In the genomic region with DNA sequence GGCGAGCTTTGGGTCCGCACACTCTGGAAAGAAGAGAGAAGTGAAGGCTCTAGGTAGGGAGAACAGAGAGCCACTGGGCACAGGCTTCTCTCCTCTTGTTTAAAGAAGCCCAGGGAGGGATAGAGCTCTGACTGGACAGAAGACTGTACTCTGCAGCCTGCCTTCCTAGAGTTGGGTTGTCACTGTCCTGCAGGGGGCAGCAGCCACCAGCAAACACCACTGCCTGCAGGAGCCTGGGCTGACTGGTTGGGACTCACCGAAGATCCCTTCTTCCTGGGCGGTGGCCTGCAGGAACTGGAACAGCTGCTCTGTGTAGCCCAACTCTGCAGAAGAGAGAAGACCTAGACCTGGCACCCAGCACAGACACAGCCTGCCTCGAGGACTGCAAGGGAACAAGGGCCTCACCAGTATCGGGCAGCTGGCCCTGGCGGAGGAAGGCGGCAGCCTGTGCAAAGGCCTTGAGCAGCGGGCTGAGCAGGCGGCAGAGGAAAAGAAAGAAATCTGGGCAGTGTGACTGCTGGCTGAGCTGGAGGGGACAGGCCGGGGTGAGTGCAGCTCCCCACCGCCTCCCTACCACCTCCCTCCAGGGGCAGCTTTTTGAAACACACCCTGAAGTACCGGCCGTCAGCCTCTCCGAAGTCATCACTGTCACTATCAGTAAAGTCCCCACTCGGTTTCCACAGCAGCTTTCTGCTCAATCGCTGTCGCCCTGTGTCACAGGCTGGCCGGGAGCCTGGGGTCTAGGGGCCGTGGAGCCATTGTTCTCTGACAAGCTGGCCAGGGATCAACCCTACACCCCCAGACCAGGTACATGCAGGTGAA, we compare ENCODE assay signal across 8 cellular contexts. TPM values are rescaled to one million over a fixed set of nuclear protein-coding genes. Genes with fewer than 3 reads are reported as not detected.
DNase-seq lines count a peak whose midpoint lies in the region; ATAC-seq, FAIRE-seq and TF ChIP-seq lines count a peak whose summit lies in the region.
"Not testable (repeated sequence)": the region's sequence is repeated elsewhere in the genome, so short reads cannot be mapped to it uniquely, and the experiment has no call there.

No MANE protein-coding gene starts in this region.

- not testable (repeated sequence) for TF ChIP-seq CTCF in activated B cell treated with CpG ODN at 0.5 μM for 24 hours (IDR thresholded peaks at IDR 0.05)
- peak; percentile 59 for TF ChIP-seq CTCF in astrocyte (IDR thresholded peaks at IDR 0.05; ENCODE audit: insufficient read depth, low read depth, low read length)
- peak; percentile 92 for TF ChIP-seq CTCF in neural crest cell (conservative IDR thresholded peaks at IDR 0.05)

- not testable (repeated sequence) for H3K4me1 Mint-ChIP-seq in CD4-positive, CD25-positive, alpha-beta regulatory T cell; activated B cell treated with CpG ODN at 0.5 μM for 24 hours; astrocyte (ENCODE audit: low read depth, unreplicated experiment); neural crest cell

- H3K27me3 ChIP-seq in CD4-positive, CD25-positive, alpha-beta regulatory T cell (ENCODE audit: control insufficient read depth, insufficient read depth, low read length); astrocyte (ENCODE audit: insufficient read depth, low read length): not testable (repeated sequence)

- H3K4me2 ChIP-seq in astrocyte (ENCODE audit: low read length), result not testable (repeated sequence)

- not testable (repeated sequence) for H4K20me1 ChIP-seq in astrocyte (ENCODE audit: insufficient read depth, low read length)

- POLR2A ChIA-PET in activated B cell treated with CpG ODN at 0.5 μM for 24 hours (lab: Charles Lee), result interaction anchor here (0.6 kb wide), 1 partner anchor 152 kb away, joined by 3 read pairs; no protein-coding TSS in a partner anchor

- FAIRE-seq in astrocyte (lab: Jason Lieb, UNC), result not testable (repeated sequence)

- intact Hi-C loops in activated B cell treated with CpG ODN at 0.5 μM for 24 hours (cut with micrococcal nuclease), result loop anchor here (10.0 kb wide), 4 partner anchors 92 to 482 kb away; a partner anchor contains a TSS

- not testable (repeated sequence) for H3K9me3 ChIP-seq in CD4-positive, CD25-positive, alpha-beta regulatory T cell (ENCODE audit: control insufficient read depth in 2 of 2, low read length in 2 of 2); astrocyte (ENCODE audit: insufficient read depth, low read depth, low read length)

- H3K27me3 Mint-ChIP-seq in CD4-positive, CD25-positive, alpha-beta regulatory T cell; activated B cell treated with CpG ODN at 0.5 μM for 24 hours; neural crest cell (ENCODE audit: low read depth): not testable (repeated sequence)
- peaks cover 10% of the 10 kb centered on the region for H3K27me3 Mint-ChIP-seq in astrocyte (ENCODE audit: low read depth, unreplicated experiment)

- H3K79me2 ChIP-seq in astrocyte (ENCODE audit: insufficient read depth, low read length), result not testable (repeated sequence)

- DNase-seq in CD4-positive, CD25-positive, alpha-beta regulatory T cell, result peak; percentile 60 to 80 (median 70)
- DNase-seq in HS-5 (ENCODE audit: low read depth) (peak; percentile 43), activated B cell treated with CpG ODN at 0.5 μM for 24 hours (peak; percentile 68), astrocyte (ENCODE audit: low read depth) (peak; percentile 42), glomerular endothelial cell (ENCODE audit: extremely low read depth, low read depth, low spot score) (peak; percentile 20), neural crest cell (ENCODE audit: low read depth, low spot score) (peak; percentile 82)
- peak; percentile 38 to 63 for DNase-seq in stimulated activated CD8-positive, alpha-beta memory T cell treated with anti-CD3 and anti-CD28 coated beads, Interleukin-15, amount 100 ng/mL, for 48 hours (ENCODE audit: low read depth in 2 of 2)

- H3K27ac ChIP-seq in CD4-positive, CD25-positive, alpha-beta regulatory T cell (ENCODE audit: insufficient read depth, low read length, poor library complexity, severe bottlenecking); astrocyte (ENCODE audit: low read depth, low read length): not testable (repeated sequence)

- not testable (repeated sequence) for H3K4me1 ChIP-seq in CD4-positive, CD25-positive, alpha-beta regulatory T cell (ENCODE audit: control insufficient read depth, insufficient read depth, low read length, poor library complexity, severe bottlenecking); astrocyte (ENCODE audit: insufficient read depth, low read length)

- not testable (repeated sequence) for H3K9ac ChIP-seq in astrocyte (ENCODE audit: low read length)

- H3K27ac Mint-ChIP-seq in CD4-positive, CD25-positive, alpha-beta regulatory T cell; activated B cell treated with CpG ODN at 0.5 μM for 24 hours; astrocyte (ENCODE audit: unreplicated experiment); neural crest cell (ENCODE audit: unreplicated experiment): not testable (repeated sequence)

- H3K36me3 ChIP-seq in CD4-positive, CD25-positive, alpha-beta regulatory T cell (ENCODE audit: control insufficient read depth, insufficient read depth, low read length); astrocyte (ENCODE audit: insufficient read depth, low read length): not testable (repeated sequence)

- not testable (repeated sequence) for H3K4me3 Mint-ChIP-seq in CD4-positive, CD25-positive, alpha-beta regulatory T cell; activated B cell treated with CpG ODN at 0.5 μM for 24 hours; astrocyte (ENCODE audit: unreplicated experiment); neural crest cell

- ATAC-seq in CD4-positive, CD25-positive, alpha-beta regulatory T cell (ENCODE audit: low read depth in 2 of 2), result peak; percentile 63 to 82
- ATAC-seq in GM21515 (IDR thresholded peaks at IDR 0.05; ENCODE audit: unreplicated experiment) (peak; percentile 74), activated B cell treated with CpG ODN at 0.5 μM for 24 hours (ENCODE audit: low read depth) (peak; percentile 99)

- CTCF ChIA-PET in activated B cell treated with CpG ODN at 0.5 μM for 24 hours (lab: Charles Lee), result interaction anchor here (0.7 to 2.3 kb wide), 10 partner anchors 12 to 486 kb away, joined by 3 to 17 read pairs (median 4); a partner anchor contains a TSS

- H3K4me3 ChIP-seq in CD4-positive, CD25-positive, alpha-beta regulatory T cell (ENCODE audit: low read depth, low read length); astrocyte (ENCODE audit: insufficient read depth, low read depth, low read length): not testable (repeated sequence)

- not testable (repeated sequence) for H3K36me3 Mint-ChIP-seq in CD4-positive, CD25-positive, alpha-beta regulatory T cell; activated B cell treated with CpG ODN at 0.5 μM for 24 hours (ENCODE audit: low read depth); astrocyte (ENCODE audit: low read depth, unreplicated experiment); neural crest cell (ENCODE audit: low read depth)

- H3K9me3 Mint-ChIP-seq in CD4-positive, CD25-positive, alpha-beta regulatory T cell; activated B cell treated with CpG ODN at 0.5 μM for 24 hours; astrocyte (ENCODE audit: unreplicated experiment); neural crest cell: not testable (repeated sequence)

- not testable (repeated sequence) for H2AFZ ChIP-seq in astrocyte (ENCODE audit: low read depth, low read length)

RNA-seq across cellular contexts. Expression of a gene that starts 11.8 kb away (rescaled TPM):
- 2.0 TPM for total RNA-seq in CD4-positive, CD25-positive, alpha-beta regulatory T cell
- 1 to 10 TPM in 2 of 4 donors, under 1 TPM in 2; 0.64 to 4.6 (median 1.0) TPM for polyA plus RNA-seq in CD4-positive, CD25-positive, alpha-beta regulatory T cell
- total RNA-seq in activated B cell treated with CpG ODN at 0.5 μM for 24 hours (4.5 and 4.9 TPM in 2 replicates), astrocyte (0.27 TPM in 1 of 2 replicates, not detected in the other), glomerular endothelial cell (4.2 and 5.7 TPM in 2 replicates), neural crest cell (not detected in 2 replicates)

RNA-seq across cellular contexts. Expression of a gene that starts 31.3 kb away (rescaled TPM):
- 118 TPM for total RNA-seq in CD4-positive, CD25-positive, alpha-beta regulatory T cell
- polyA plus RNA-seq in CD4-positive, CD25-positive, alpha-beta regulatory T cell, result 10 to 100 TPM; 15.5 to 20.6 (median 17.3) TPM
- total RNA-seq in activated B cell treated with CpG ODN at 0.5 μM for 24 hours (54.0 and 57.2 TPM in 2 replicates), astrocyte (23.3 and 24.7 TPM in 2 replicates), glomerular endothelial cell (15.8 and 38.4 TPM in 2 replicates), neural crest cell (43.5 and 46.2 TPM in 2 replicates)

Comparison
In these comparisons a context has a peak if more than half of its experiments do, and no peak if none do; other contexts are left out.
1. DNase-seq: peak in every context shown above with its lines; median percentile 82 in neural crest cell; 70 in CD4-positive, CD25-positive, alpha-beta regulatory T cell; 68 in activated B cell treated with CpG ODN at 0.5 μM for 24 hours; 50 in stimulated activated CD8-positive, alpha-beta memory T cell treated with anti-CD3 and anti-CD28 coated beads, Interleukin-15, amount 100 ng/mL, for 48 hours; 43 in HS-5; 42 in astrocyte; 20 in glomerular endothelial cell.